ENCODE assay signal across 8 cellular contexts in genomic region chr3:50154476-50154839, GRCh38. TPM values are rescaled to one million over a fixed set of nuclear protein-coding genes. Genes with fewer than 3 reads are reported as not detected.
DNase-seq lines count a peak whose midpoint lies in the region; ATAC-seq and TF ChIP-seq lines count a peak whose summit lies in the region.

No MANE protein-coding gene starts in this region.

- H3K36me3 Mint-ChIP-seq in activated naive CD4-positive, alpha-beta T cell treated with anti-CD3 and anti-CD28 coated beads for 36 hours (ENCODE audit: low read depth), result no peaks in the 10 kb centered on the region
- no peaks in the 10 kb centered on the region for H3K36me3 Mint-ChIP-seq in activated naive CD8-positive, alpha-beta T cell treated with anti-CD3 and anti-CD28 coated beads, Interleukin-2, amount 10 ng/mL, durations not matched to agents 7 days and 5 days

- H3K4me1 ChIP-seq in left lung (peaks cover 15 to 41% of the 10 kb centered on the region in 2 donors), upper lobe of right lung (peaks cover 38% of the 10 kb centered on the region)

- DNase-seq in activated naive CD4-positive, alpha-beta T cell treated with anti-CD3 and anti-CD28 coated beads for 36 hours, result no peak
- DNase-seq in activated naive CD4-positive, alpha-beta T cell treated with anti-CD3 and anti-CD28 coated beads, Interleukin-2, amount 50 U/mL, for 16 hours, result no peak
- DNase-seq in activated naive CD8-positive, alpha-beta T cell treated with anti-CD3 and anti-CD28 coated beads, Interleukin-2, amount 10 ng/mL, durations not matched to agents 7 days and 5 days, result no peak
- DNase-seq in left lung (no peak), upper lobe of right lung (no peak), T1000 (lab: John Stamatoyannopoulos, UW) (no peak), erythroblast (lab: John Stamatoyannopoulos, UW) (no peak)

- TF ChIP-seq CTCF in left lung (IDR thresholded peaks at IDR 0.05) (no peak), upper lobe of right lung (IDR thresholded peaks at IDR 0.05) (peak; percentile 14)

- peak overlapping the region; percentile 65 for H3K4me3 Mint-ChIP-seq in activated naive CD4-positive, alpha-beta T cell treated with anti-CD3 and anti-CD28 coated beads for 36 hours
- peak overlapping the region; percentile 73 for H3K4me3 Mint-ChIP-seq in activated naive CD8-positive, alpha-beta T cell treated with anti-CD3 and anti-CD28 coated beads, Interleukin-2, amount 10 ng/mL, durations not matched to agents 7 days and 5 days

- H3K27ac Mint-ChIP-seq in activated naive CD4-positive, alpha-beta T cell treated with anti-CD3 and anti-CD28 coated beads for 36 hours, result no peak overlapping the region
- H3K27ac Mint-ChIP-seq in activated naive CD8-positive, alpha-beta T cell treated with anti-CD3 and anti-CD28 coated beads, Interleukin-2, amount 10 ng/mL, durations not matched to agents 7 days and 5 days, result no peak overlapping the region

- ATAC-seq in HG03135 (IDR thresholded peaks at IDR 0.05; ENCODE audit: unreplicated experiment), result peak; percentile 26
- ATAC-seq in activated naive CD8-positive, alpha-beta T cell treated with anti-CD3 and anti-CD28 coated beads, Interleukin-2, amount 10 ng/mL, durations not matched to agents 7 days and 5 days (ENCODE audit: low read depth), result peak; percentile 16
- peak; percentile 49 for ATAC-seq in left lung
- peak; percentile 40 for ATAC-seq in upper lobe of right lung

- H3K27ac ChIP-seq in left lung, result no peak overlapping the region
- H3K27ac ChIP-seq in upper lobe of right lung, result no peak overlapping the region

- H3K9me3 Mint-ChIP-seq in activated naive CD4-positive, alpha-beta T cell treated with anti-CD3 and anti-CD28 coated beads for 36 hours, result no peaks in the 10 kb centered on the region
- H3K9me3 Mint-ChIP-seq in activated naive CD8-positive, alpha-beta T cell treated with anti-CD3 and anti-CD28 coated beads, Interleukin-2, amount 10 ng/mL, durations not matched to agents 7 days and 5 days, result no peaks in the 10 kb centered on the region

- peaks cover 6% of the 10 kb centered on the region for H3K4me1 Mint-ChIP-seq in activated naive CD4-positive, alpha-beta T cell treated with anti-CD3 and anti-CD28 coated beads for 36 hours (ENCODE audit: low read depth)
- peaks cover 11% of the 10 kb centered on the region for H3K4me1 Mint-ChIP-seq in activated naive CD8-positive, alpha-beta T cell treated with anti-CD3 and anti-CD28 coated beads, Interleukin-2, amount 10 ng/mL, durations not matched to agents 7 days and 5 days

- POLR2A ChIA-PET in activated naive CD8-positive, alpha-beta T cell treated with anti-CD3 and anti-CD28 coated beads, Interleukin-2, amount 10 ng/mL, durations not matched to agents 7 days and 5 days (lab: Charles Lee), result no interaction called here

- H3K27me3 ChIP-seq in left lung, result peaks cover 8 to 47% of the 10 kb centered on the region in 2 donors
- no peaks in the 10 kb centered on the region for H3K27me3 ChIP-seq in upper lobe of right lung

- H3K27me3 Mint-ChIP-seq in activated naive CD4-positive, alpha-beta T cell treated with anti-CD3 and anti-CD28 coated beads for 36 hours (ENCODE audit: low read depth), result peaks cover 26% of the 10 kb centered on the region
- H3K27me3 Mint-ChIP-seq in activated naive CD8-positive, alpha-beta T cell treated with anti-CD3 and anti-CD28 coated beads, Interleukin-2, amount 10 ng/mL, durations not matched to agents 7 days and 5 days, result peaks cover 37% of the 10 kb centered on the region

- intact Hi-C loops in activated naive CD4-positive, alpha-beta T cell treated with anti-CD3 and anti-CD28 coated beads for 36 hours (cut with micrococcal nuclease), result loop anchor here (2.0 kb wide), 1 partner anchor 38 kb away; no protein-coding TSS in a partner anchor
- intact Hi-C loops in left lung (cut with DNase I) (no loop called here), upper lobe of right lung (cut with DNase I) (no loop called here)

- no peak for TF ChIP-seq POLR2A in erythroblast (IDR thresholded peaks at IDR 0.05; ENCODE audit: low read length)

- H3K36me3 ChIP-seq in left lung (no peaks in the 10 kb centered on the region), upper lobe of right lung (no peaks in the 10 kb centered on the region)

- H3K4me3 ChIP-seq in left lung, result peak overlapping the region; percentile 28 to 50
- H3K4me3 ChIP-seq in upper lobe of right lung, result peak overlapping the region; percentile 60

- H3K9me3 ChIP-seq in left lung (no peaks in the 10 kb centered on the region), upper lobe of right lung (no peaks in the 10 kb centered on the region)

- CTCF ChIA-PET in activated naive CD4-positive, alpha-beta T cell treated with anti-CD3 and anti-CD28 coated beads for 36 hours (lab: Charles Lee), result no interaction called here

RNA-seq across cellular contexts. Expression of gene SEMA3F, which starts 0.7 kb away (rescaled TPM):
- total RNA-seq in activated naive CD4-positive, alpha-beta T cell treated with anti-CD3 and anti-CD28 coated beads for 36 hours, result not detected
- under 1 TPM in 1 of 2 experiments, not detected in 1; 0.09 TPM for total RNA-seq in activated naive CD8-positive, alpha-beta T cell treated with anti-CD3 and anti-CD28 coated beads, Interleukin-2, amount 10 ng/mL, durations not matched to agents 7 days and 5 days
- total RNA-seq in left lung, result 10 to 100 TPM; 26.0 to 56.2 TPM
- 65.6 TPM for total RNA-seq in upper lobe of right lung

RNA-seq across cellular contexts. Expression of gene GNAT1, which starts 37.0 kb away (rescaled TPM):
- not detected for total RNA-seq in activated naive CD4-positive, alpha-beta T cell treated with anti-CD3 and anti-CD28 coated beads for 36 hours
- not detected for total RNA-seq in activated naive CD8-positive, alpha-beta T cell treated with anti-CD3 and anti-CD28 coated beads, Interleukin-2, amount 10 ng/mL, durations not matched to agents 7 days and 5 days
- total RNA-seq in left lung (not detected), upper lobe of right lung (not detected)

RNA-seq across cellular contexts. Expression of gene SLC38A3, which starts 50.6 kb away (rescaled TPM):
- total RNA-seq in activated naive CD4-positive, alpha-beta T cell treated with anti-CD3 and anti-CD28 coated beads for 36 hours, result not detected
- total RNA-seq in activated naive CD8-positive, alpha-beta T cell treated with anti-CD3 and anti-CD28 coated beads, Interleukin-2, amount 10 ng/mL, durations not matched to agents 7 days and 5 days, result not detected
- total RNA-seq in left lung, result under 1 TPM in 1 of 2 donors, not detected in 1; 0.23 TPM
- total RNA-seq in upper lobe of right lung, result not detected

Comparison
In these comparisons a context has a peak if more than half of its experiments do, and no peak if none do; other contexts are left out.
1. RNA of gene SEMA3F, which starts 0.7 kb away (total RNA-seq): 65.6 TPM in upper lobe of right lung (single experiment) and 26.0 to 56.2 TPM in left lung; 0.09 TPM in activated naive CD8-positive, alpha-beta T cell treated with anti-CD3 and anti-CD28 coated beads, Interleukin-2, amount 10 ng/mL, durations not matched to agents 7 days and 5 days and not detected in activated naive CD4-positive, alpha-beta T cell treated with anti-CD3 and anti-CD28 coated beads for 36 hours; every median in the first group is over 10 times any median in the second.
2. Peak in every context shown above with its lines, with median percentiles within 50 percentile points of each other: ATAC-seq.